ENCODE assay signal across 8 cellular contexts in genomic region chr22:20022231-20023069, GRCh38. TPM values are rescaled to one million over a fixed set of nuclear protein-coding genes. Genes with fewer than 3 reads are reported as not detected.
DNase-seq lines count a peak whose midpoint lies in the region; ATAC-seq and TF ChIP-seq lines count a peak whose summit lies in the region.

No MANE protein-coding gene starts in this region.

- no peak overlapping the region for H4K5ac ChIP-seq in IMR-90 (ENCODE audit: low read depth, low read length)

- POLR2A ChIA-PET in IMR-90 (lab: Charles Lee; ENCODE audit: unreplicated experiment), result interaction anchor here (0.6 kb wide), 1 partner anchor 104 kb away, joined by 4 read pairs; no protein-coding TSS in a partner anchor

- dilution Hi-C loops in IMR-90 (cut with HindIII; ENCODE audit: low sequenced_read_pairs, unreplicated experiment), result no loop called here

- H3K18ac ChIP-seq in IMR-90 (ENCODE audit: low read depth, low read length), result no peak overlapping the region

- H3K4me2 ChIP-seq in IMR-90 (ENCODE audit: low read depth, low read length), result peak overlapping the region; percentile 87

- H2AK5ac ChIP-seq in IMR-90 (ENCODE audit: low read depth, low read length), result peak overlapping the region; percentile 94

- CTCF ChIA-PET in IMR-90 (lab: Yijun Ruan, JAX), result interaction anchor here (0.5 to 1.0 kb wide), 4 partner anchors 9 to 776 kb away, joined by 3 read pairs; no protein-coding TSS in a partner anchor

- peak overlapping the region; percentile 97 for H3K23ac ChIP-seq in IMR-90 (ENCODE audit: low read depth, low read length)

- H3K27me3 ChIP-seq in IMR-90 (ENCODE audit: control insufficient read depth, insufficient read depth, low read length) (peaks cover 10% of the 10 kb centered on the region; the same call in 1 of the 2 replicates), mucosa of stomach (ENCODE audit: control insufficient read depth, insufficient read depth, low read length) (peaks cover 10% of the 10 kb centered on the region)

- H2BK120ac ChIP-seq in IMR-90 (ENCODE audit: low read depth, low read length), result no peak overlapping the region

- no peak for TF ChIP-seq RAD21 in IMR-90 (IDR thresholded peaks at IDR 0.05; ENCODE audit: low read length)

- no peak overlapping the region; a peak in 1 of 4 replicates for H4K8ac ChIP-seq in IMR-90 (ENCODE audit: low read depth in 2 of 2, low read length in 2 of 2)

- no peak overlapping the region for H2AFZ ChIP-seq in IMR-90 (replicated peaks; ENCODE audit: low read length, poor library complexity)

- peaks cover 17 to 67% of the 10 kb centered on the region in 2 experiments for H3K79me1 ChIP-seq in IMR-90 (ENCODE audit: low read depth in 1 of 2, low read length in 2 of 2)

- 0 out of 2 replicates have a peak overlapping the region, but pooled peaks have one; percentile 2 for H3K4ac ChIP-seq in IMR-90 (ENCODE audit: low read depth, low read length)

- no TSS peak for BruUV-seq in IMR-90 (replicated peaks; lab: Mats Ljungman, UMichigan)

- H3K9ac ChIP-seq in IMR-90 (ENCODE audit: low read depth, low read length) (peak overlapping the region; percentile 86), mucosa of stomach (ENCODE audit: low read length) (peak overlapping the region; percentile 91)

- no peak for TF ChIP-seq POLR2A in IMR-90 (IDR thresholded peaks at IDR 0.05; ENCODE audit: low read depth, low read length)

- intact Hi-C loops in IMR-90 (cut with micrococcal nuclease), result no loop called here

- H3K56ac ChIP-seq in IMR-90 (ENCODE audit: extremely low read depth, insufficient read depth, low read length), result no peak overlapping the region

- in situ Hi-C loops in IMR-90 (cut with MboI; ENCODE audit: low sequenced_read_pairs), result no loop called here

- H3K14ac ChIP-seq in IMR-90 (replicated peaks; ENCODE audit: low read depth, low read length), result peak overlapping the region; percentile 92

- H3K9me1 ChIP-seq in IMR-90 (ENCODE audit: insufficient read depth, low read length), result peaks cover 40% of the 10 kb centered on the region

- no peak overlapping the region for H2BK15ac ChIP-seq in IMR-90 (ENCODE audit: low read depth, low read length)

- 93% methylated on average over 8 of the region's 12 CpGs; no CpG with 5 or more reads in 1 of the 2 experiments for WGBS in IMR-90 (ENCODE audit: extremely low coverage in 2 of 2, insufficient read length in 1 of 2), 2 experiments

- H4K91ac ChIP-seq in IMR-90 (ENCODE audit: insufficient read depth, low read depth, low read length), result no peak overlapping the region

- peak overlapping the region; percentile 97 for H2AK9ac ChIP-seq in IMR-90 (replicated peaks; ENCODE audit: low read depth, low read length, poor library complexity)

- H3K9me3 ChIP-seq in IMR-90 (ENCODE audit: control insufficient read depth, insufficient read depth, low read length), result no peaks in the 10 kb centered on the region
- H3K9me3 ChIP-seq in mucosa of stomach (ENCODE audit: control insufficient read depth, low read length), result no peaks in the 10 kb centered on the region

- H3K4me3 ChIP-seq in IMR-90 (ENCODE audit: insufficient read depth, low read depth, low read length), result peak overlapping the region; percentile 64; the same call in 1 of the 2 replicates
- peak overlapping the region; percentile 76 to 91 for H3K4me3 ChIP-seq in cardiac fibroblast (replicated peaks in 1 of 2; ENCODE audit: low read depth in 2 of 2, low read length in 2 of 2)
- H3K4me3 ChIP-seq in mucosa of stomach (ENCODE audit: low read length), result no peak overlapping the region

- DNase-seq in IMR-90 (no peak), cardiac fibroblast (ENCODE audit: low read depth in 2 of 2) (no peak), SW 1271 (lab: John Stamatoyannopoulos, UW) (no peak), iPS-NIHi11 (ENCODE audit: low spot score) (no peak)

- H3K27ac ChIP-seq in 22Rv1 (peak overlapping the region; percentile 54; the same call in 1 of the 2 replicates), IMR-90 (ENCODE audit: insufficient read depth, low read length) (no peak overlapping the region)

- H4K20me1 ChIP-seq in IMR-90 (ENCODE audit: insufficient read depth, low read length), result peaks cover 53% of the 10 kb centered on the region

- TF ChIP-seq CTCF in 22Rv1 (IDR thresholded peaks at IDR 0.05), result no peak
- TF ChIP-seq CTCF in IMR-90 (conservative IDR thresholded peaks at IDR 0.05; ENCODE audit: low read depth, low read length), result no peak
- no peak for TF ChIP-seq CTCF in cardiac fibroblast (IDR thresholded peaks at IDR 0.05; ENCODE audit: low read depth, low read length)

- H2BK20ac ChIP-seq in IMR-90 (ENCODE audit: low read depth, low read length), result no peak overlapping the region

- no peak overlapping the region for H2BK5ac ChIP-seq in IMR-90 (ENCODE audit: low read depth, low read length, poor library complexity, severe bottlenecking)

- ATAC-seq in IMR-90 (ENCODE audit: low read depth) (no peak), HG02870 (IDR thresholded peaks at IDR 0.05; ENCODE audit: unreplicated experiment) (no peak), HG03354 (IDR thresholded peaks at IDR 0.05; ENCODE audit: poor library complexity, severe bottlenecking, unreplicated experiment) (no peak)

- peaks cover 6% of the 10 kb centered on the region; the same call in 1 of the 2 replicates for H3K36me3 ChIP-seq in IMR-90 (ENCODE audit: control insufficient read depth, insufficient read depth, low read length)
- H3K36me3 ChIP-seq in mucosa of stomach (ENCODE audit: control insufficient read depth, insufficient read depth, low read length), result no peaks in the 10 kb centered on the region

- H3K4me1 ChIP-seq in IMR-90 (ENCODE audit: control insufficient read depth, insufficient read depth, low read length), result peaks cover 14% of the 10 kb centered on the region
- peaks cover 18% of the 10 kb centered on the region for H3K4me1 ChIP-seq in mucosa of stomach (ENCODE audit: control insufficient read depth, insufficient read depth, low read length)

TF ChIP-seq in IMR-90, 13 proteins besides CTCF, POLR2A, EP300 and RAD21:
- TF ChIP-seq NFE2L2 (IDR thresholded peaks at IDR 0.05; ENCODE audit: low read depth, low read length) (no peak), CHD1 (IDR thresholded peaks at IDR 0.05; ENCODE audit: low read depth, low read length) (no peak), USF2 (IDR thresholded peaks at IDR 0.05; ENCODE audit: low read depth, low read length) (no peak), MAFK (IDR thresholded peaks at IDR 0.05; ENCODE audit: low read depth, low read length) (no peak), FOS (IDR thresholded peaks at IDR 0.05; ENCODE audit: low read depth, low read length) (no peak), BHLHE40 (IDR thresholded peaks at IDR 0.05; ENCODE audit: low read depth, low read length) (no peak), MAZ (IDR thresholded peaks at IDR 0.05; ENCODE audit: borderline replicate concordance, low read depth, low read length) (no peak), RCOR1 (IDR thresholded peaks at IDR 0.05; ENCODE audit: insufficient replicate concordance, low read length) (no peak), CEBPB (IDR thresholded peaks at IDR 0.05; ENCODE audit: low read depth, low read length) (no peak), MXI1 (IDR thresholded peaks at IDR 0.05; ENCODE audit: borderline replicate concordance, low read depth, low read length) (no peak), SMC3 (IDR thresholded peaks at IDR 0.05; ENCODE audit: low read depth, low read length) (no peak)
- TF ChIP-seq, protein P1, sequence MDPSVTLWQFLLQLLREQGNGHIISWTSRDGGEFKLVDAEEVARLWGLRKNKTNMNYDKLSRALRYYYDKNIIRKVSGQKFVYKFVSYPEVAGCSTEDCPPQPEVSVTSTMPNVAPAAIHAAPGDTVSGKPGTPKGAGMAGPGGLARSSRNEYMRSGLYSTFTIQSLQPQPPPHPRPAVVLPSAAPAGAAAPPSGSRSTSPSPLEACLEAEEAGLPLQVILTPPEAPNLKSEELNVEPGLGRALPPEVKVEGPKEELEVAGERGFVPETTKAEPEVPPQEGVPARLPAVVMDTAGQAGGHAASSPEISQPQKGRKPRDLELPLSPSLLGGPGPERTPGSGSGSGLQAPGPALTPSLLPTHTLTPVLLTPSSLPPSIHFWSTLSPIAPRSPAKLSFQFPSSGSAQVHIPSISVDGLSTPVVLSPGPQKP (IDR thresholded peaks at IDR 0.05; ENCODE audit: borderline replicate concordance, low read depth, low read length), result no peak

RNA-seq across cellular contexts. Expression of gene TANGO2, which starts 1.5 kb away (rescaled TPM):
- total RNA-seq in IMR-90 (2012; rRNA removed), result 60.5 and 75.1 TPM in 2 replicates
- polyA plus RNA-seq in IMR-90 (2012; rRNA removed), result 43.2 and 45.1 TPM in 2 replicates
- polyA plus RNA-seq in IMR-90 (2012; cell fraction: cytosol; rRNA removed), result 33.0 and 52.8 TPM in 2 replicates
- 45.9 and 91.8 TPM in 2 replicates for polyA plus RNA-seq in IMR-90 (2012; cell fraction: nucleus; rRNA removed; ENCODE audit: low replicate concordance)

RNA-seq across cellular contexts. Expression of gene ARVCF, which starts 5.8 kb away (rescaled TPM):
- 8.6 and 12.2 TPM in 2 replicates for total RNA-seq in IMR-90 (2012; rRNA removed)
- polyA plus RNA-seq in IMR-90 (2012; rRNA removed), result 14.1 and 18.1 TPM in 2 replicates
- polyA plus RNA-seq in IMR-90 (2012; cell fraction: cytosol; rRNA removed), result 8.9 and 14.7 TPM in 2 replicates
- 46.1 and 149 TPM in 2 replicates for polyA plus RNA-seq in IMR-90 (2012; cell fraction: nucleus; rRNA removed; ENCODE audit: low replicate concordance)

RNA-seq across cellular contexts. Expression of gene DGCR8, which starts 57.6 kb away (rescaled TPM):
- total RNA-seq in IMR-90 (2012; rRNA removed), result 16.7 and 22.8 TPM in 2 replicates
- polyA plus RNA-seq in IMR-90 (2012; rRNA removed), result 21.5 and 25.3 TPM in 2 replicates
- 12.2 and 14.6 TPM in 2 replicates for polyA plus RNA-seq in IMR-90 (2012; cell fraction: cytosol; rRNA removed)
- 122 and 125 TPM in 2 replicates for polyA plus RNA-seq in IMR-90 (2012; cell fraction: nucleus; rRNA removed; ENCODE audit: low replicate concordance)
